ENCODE assay signal across 8 cellular contexts in genomic region chr22:19766506-19767426, GRCh38. TPM values are rescaled to one million over a fixed set of nuclear protein-coding genes. Genes with fewer than 3 reads are reported as not detected.
DNase-seq lines count a peak whose midpoint lies in the region; ATAC-seq and TF ChIP-seq lines count a peak whose summit lies in the region.

No MANE protein-coding gene starts in this region.

- peaks cover 4 to 32% (median 22%) of the 10 kb centered on the region in 3 donors for H3K27me3 ChIP-seq in gastrocnemius medialis

- no peaks in the 10 kb centered on the region for H3K9me3 ChIP-seq in gastrocnemius medialis

- in situ Hi-C loops in gastrocnemius medialis (cut with MboI; ENCODE audit: low sequenced_read_pairs in 4 of 4): loop anchor here in 1 of 4 donors (5.0 kb wide), 1 partner anchor 34 kb away; no protein-coding TSS in a partner anchor

- no peaks in the 10 kb centered on the region for H3K36me3 ChIP-seq in gastrocnemius medialis

- peak in 40 of 76 experiments; percentile 6 to 56 (median 27) for DNase-seq in HUDEP-2 (lab: John Stamatoyannopoulos, UW; ENCODE audit: unreplicated experiment in 76 of 76)
- DNase-seq in activated CD4-positive, alpha-beta T cell treated with anti-CD3 and anti-CD28 coated beads, Interleukin-2, amount 50 U/mL, for 1 hour: peak; percentile 47
- peak; percentile 33 to 53 for DNase-seq in erythroblast (lab: John Stamatoyannopoulos, UW)
- DNase-seq in gastrocnemius medialis: peak; percentile 23 to 65
- no peak for DNase-seq in COR-L47 (lab: John Stamatoyannopoulos, UW)
- DNase-seq in SHP77 (lab: John Stamatoyannopoulos, UW): no peak

- H3K4me3 ChIP-seq in gastrocnemius medialis: peak overlapping the region; percentile 46 to 60 (median 48)

- no peak for TF ChIP-seq POLR2A in erythroblast (IDR thresholded peaks at IDR 0.05; ENCODE audit: low read length)
- no peak for TF ChIP-seq POLR2A in gastrocnemius medialis (IDR thresholded peaks at IDR 0.05)

- H3K4me1 ChIP-seq in gastrocnemius medialis: peaks cover 0 to 4% of the 10 kb centered on the region in 2 donors

- ATAC-seq in gastrocnemius medialis (peak; percentile 79 to 81), GM21737 (IDR thresholded peaks at IDR 0.05; ENCODE audit: unreplicated experiment) (no peak), GM18867 (IDR thresholded peaks at IDR 0.05; ENCODE audit: unreplicated experiment) (no peak)

- no peak overlapping the region for H3K27ac ChIP-seq in gastrocnemius medialis

- TF ChIP-seq CTCF in gastrocnemius medialis (IDR thresholded peaks at IDR 0.05 in 4 of 5, conservative IDR thresholded peaks at IDR 0.05 in 1 of 5): peak in 4 of 5 experiments; percentile 42 to 55 (median 48)

- intact Hi-C loops in gastrocnemius medialis (cut with DNase I; ENCODE audit: low total_unique reads): loop anchor here (1.0 kb wide), 1 partner anchor 36 kb away; no protein-coding TSS in a partner anchor

RNA-seq across cellular contexts. Expression of gene TBX1, which starts 6.2 kb away (rescaled TPM):
- 10 to 100 TPM; 27.9 to 38.9 (median 36.3) TPM for total RNA-seq in gastrocnemius medialis

RNA-seq across cellular contexts. Expression of gene GP1BB, which starts 43.4 kb away (rescaled TPM):
- total RNA-seq in gastrocnemius medialis: 1 to 10 TPM in 3 of 4 donors, not detected in 1; 1.4 to 3.5 (median 2.3) TPM

RNA-seq across cellular contexts. Expression of gene SEPTIN5, which starts 52.5 kb away (rescaled TPM):
- total RNA-seq in gastrocnemius medialis: 10 to 100 TPM in 2 of 4 donors, 1 to 10 TPM in 2; 5.0 to 15.9 (median 10.2) TPM

Comparison
In these comparisons a context has a peak if more than half of its experiments do, and no peak if none do; other contexts are left out.
1. DNase-seq: peak in HUDEP-2 (40 of 76), activated CD4-positive, alpha-beta T cell treated with anti-CD3 and anti-CD28 coated beads, Interleukin-2, amount 50 U/mL, for 1 hour (single experiment), erythroblast (2 of 2) and gastrocnemius medialis (2 of 2); none in COR-L47 (single experiment) and SHP77 (0 of 2).
2. ATAC-seq: peak in gastrocnemius medialis (2 of 2); none in GM21737 (single experiment) and GM18867 (single experiment).